ENCODE assay signal across 8 cellular contexts in the genomic region with DNA sequence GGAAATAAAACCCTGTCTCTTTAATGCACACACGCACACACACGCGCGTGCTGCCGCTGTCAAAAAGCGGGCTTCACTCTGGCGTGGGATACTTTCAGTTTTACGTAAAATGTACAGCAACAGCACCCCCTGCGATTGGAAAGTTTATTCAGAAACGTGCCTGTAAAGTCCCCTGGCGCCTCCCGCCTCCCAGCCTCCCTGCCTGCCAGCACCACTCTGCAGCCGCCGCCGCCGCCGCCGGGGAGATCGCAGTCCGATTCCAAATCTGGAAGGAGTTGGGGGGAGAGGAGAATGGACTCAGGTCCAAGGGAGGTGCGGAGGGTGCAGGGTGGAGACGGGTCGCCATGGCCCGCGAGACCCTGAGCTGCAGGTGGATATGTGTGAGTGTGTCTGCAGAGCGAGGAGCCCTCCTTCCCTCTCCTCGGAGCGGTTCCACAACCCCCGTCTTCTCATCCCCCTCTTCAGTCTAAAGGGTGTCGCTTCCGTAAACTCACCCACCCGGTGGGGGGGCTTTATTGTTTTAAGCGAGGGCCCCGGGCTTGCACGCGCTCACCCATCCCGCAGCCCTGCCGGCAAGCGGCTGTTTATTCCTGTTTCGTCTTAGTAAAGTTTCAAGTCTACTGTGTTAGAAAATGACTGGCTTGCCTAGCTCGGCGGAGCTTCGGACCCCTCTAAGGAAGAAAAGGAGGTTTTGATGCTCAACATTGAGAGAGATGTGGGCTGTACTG. TPM values are rescaled to one million over a fixed set of nuclear protein-coding genes. Genes with fewer than 3 reads are reported as not detected.
A peak's percentile ranks its signal among the peaks of the same experiment; 100 is the strongest.
DNase-seq lines count a peak whose midpoint lies in the region; ATAC-seq and TF ChIP-seq lines count a peak whose summit lies in the region.

No MANE protein-coding gene starts in this region.

- peak overlapping the region; percentile 88 for H3K4me3 Mint-ChIP-seq in activated B cell treated with CpG ODN at 0.5 μM for 24 hours

- WGBS in ectodermal cell, 2 experiments, result 0 to 1% methylated on average over 43 of the region's 43 CpGs

- no peak for DNase-seq in AG09309 (ENCODE audit: low read depth)
- DNase-seq in NCI-H2171 (lab: John Stamatoyannopoulos, UW), result peak; percentile 79
- peak; percentile 72 for DNase-seq in activated B cell treated with CpG ODN at 0.5 μM for 24 hours
- DNase-seq in mucosa of descending colon, result peak; percentile 79 to 87 (median 81)

- CTCF ChIA-PET in activated B cell treated with CpG ODN at 0.5 μM for 24 hours (lab: Charles Lee), result interaction anchor here (0.6 to 2.1 kb wide), 10 partner anchors 9 to 1793 kb away, joined by 3 to 11 read pairs (median 4); no protein-coding TSS in a partner anchor

- H3K9me3 ChIP-seq in ectodermal cell (ENCODE audit: control insufficient read depth, low read length) (no peaks in the 10 kb centered on the region), mucosa of descending colon (no peaks in the 10 kb centered on the region), subcutaneous abdominal adipose tissue (ENCODE audit: control insufficient read depth in 5 of 5, low read length in 5 of 5) (no peaks in the 10 kb centered on the region)

- no peaks in the 10 kb centered on the region for H3K27me3 Mint-ChIP-seq in activated B cell treated with CpG ODN at 0.5 μM for 24 hours

- peak overlapping the region in 3 of 5 donors; percentile 0 to 45 (median 43) for H3K9ac ChIP-seq in subcutaneous abdominal adipose tissue (ENCODE audit: low read length in 5 of 5)

- TF ChIP-seq POLR2A in GM18505 (IDR thresholded peaks at IDR 0.05; ENCODE audit: borderline replicate concordance, extremely low read depth, insufficient read depth, insufficient read length), result peak; percentile 39

- H3K27ac ChIP-seq in ectodermal cell (ENCODE audit: insufficient read depth, low read depth, low read length, poor library complexity, severe bottlenecking) (no peak overlapping the region), subcutaneous abdominal adipose tissue (ENCODE audit: low read depth, low read length) (no peak overlapping the region)

- peaks cover 30% of the 10 kb centered on the region for H3K4me1 Mint-ChIP-seq in activated B cell treated with CpG ODN at 0.5 μM for 24 hours

- ATAC-seq in GM18505 (IDR thresholded peaks at IDR 0.05; ENCODE audit: unreplicated experiment) (peak; percentile 32), HG02885 (IDR thresholded peaks at IDR 0.05; ENCODE audit: poor library complexity, unreplicated experiment) (peak; percentile 39), activated B cell treated with CpG ODN at 0.5 μM for 24 hours (ENCODE audit: low read depth) (peak; percentile 27), mucosa of descending colon (peak; percentile 62)

- POLR2A ChIA-PET in activated B cell treated with CpG ODN at 0.5 μM for 24 hours (lab: Charles Lee), result interaction anchor here (0.6 to 4.1 kb wide), 25 partner anchors 8 to 1105 kb away, joined by 3 to 65 read pairs (median 6); no protein-coding TSS in a partner anchor

- H3K27me3 ChIP-seq in ectodermal cell (ENCODE audit: control insufficient read depth, insufficient read depth, low read length, poor library complexity, severe bottlenecking), result peaks cover 81% of the 10 kb centered on the region
- peaks cover 23 to 53% (median 42%) of the 10 kb centered on the region in 5 donors for H3K27me3 ChIP-seq in subcutaneous abdominal adipose tissue (ENCODE audit: control insufficient read depth in 5 of 5, insufficient read depth in 4 of 5, low read length in 5 of 5)

- H3K4me3 ChIP-seq in AG09309 (ENCODE audit: control insufficient read depth, low read depth, low read length), result peak overlapping the region; percentile 69
- H3K4me3 ChIP-seq in ectodermal cell (ENCODE audit: insufficient read depth, low read depth, low read length), result peak overlapping the region; percentile 50
- H3K4me3 ChIP-seq in mucosa of descending colon, result peak overlapping the region; percentile 37
- peak overlapping the region; percentile 71 to 78 (median 73) for H3K4me3 ChIP-seq in subcutaneous abdominal adipose tissue (ENCODE audit: low read depth in 1 of 5, low read length in 5 of 5)

- H3K9me3 Mint-ChIP-seq in activated B cell treated with CpG ODN at 0.5 μM for 24 hours, result no peaks in the 10 kb centered on the region

- TF ChIP-seq CTCF in AG09309 (IDR thresholded peaks at IDR 0.05; ENCODE audit: control insufficient read depth, insufficient read depth, low read depth, low read length, missing control alignments) (peak; percentile 28), activated B cell treated with CpG ODN at 0.5 μM for 24 hours (IDR thresholded peaks at IDR 0.05) (no peak), mucosa of descending colon (IDR thresholded peaks at IDR 0.05) (no peak)

- peaks cover 30% of the 10 kb centered on the region for H3K36me3 Mint-ChIP-seq in activated B cell treated with CpG ODN at 0.5 μM for 24 hours (ENCODE audit: low read depth)

- H3K4me1 ChIP-seq in ectodermal cell (ENCODE audit: control insufficient read depth, insufficient read depth, low read length) (peaks cover 26% of the 10 kb centered on the region), mucosa of descending colon (ENCODE audit: low read depth) (peaks cover 18% of the 10 kb centered on the region), subcutaneous abdominal adipose tissue (ENCODE audit: control insufficient read depth in 5 of 5, insufficient read depth in 5 of 5, low read length in 5 of 5) (peaks cover 0 to 53% (median 47%) of the 10 kb centered on the region in 5 donors)

- H3K36me3 ChIP-seq in ectodermal cell (ENCODE audit: control insufficient read depth, insufficient read depth, low read length), result no peaks in the 10 kb centered on the region
- H3K36me3 ChIP-seq in mucosa of descending colon (ENCODE audit: low read depth), result no peaks in the 10 kb centered on the region
- H3K36me3 ChIP-seq in subcutaneous abdominal adipose tissue (ENCODE audit: control insufficient read depth in 5 of 5, insufficient read depth in 5 of 5, low read length in 5 of 5), result no peaks in the 10 kb centered on the region

- intact Hi-C loops in activated B cell treated with CpG ODN at 0.5 μM for 24 hours (cut with micrococcal nuclease), result loop anchor here (1.0 to 10.0 kb wide), 5 partner anchors 56 to 770 kb away; a partner anchor contains a TSS
- intact Hi-C loops in mucosa of descending colon (cut with DNase I, micrococcal nuclease), result loop anchor here (10.0 kb wide), 3 partner anchors 340 to 1530 kb away; no protein-coding TSS in a partner anchor

- peak overlapping the region; percentile 95 for H3K27ac Mint-ChIP-seq in activated B cell treated with CpG ODN at 0.5 μM for 24 hours

RNA-seq across cellular contexts. Expression of a gene that starts 1.8 kb away (rescaled TPM):
- total RNA-seq in activated B cell treated with CpG ODN at 0.5 μM for 24 hours, result 279 and 331 TPM in 2 replicates
- 1.8 TPM for polyA plus RNA-seq in ectodermal cell (2013, experiment 1 of 4)
- polyA plus RNA-seq in ectodermal cell (2013, experiment 2 of 4), result 0.82 TPM
- polyA plus RNA-seq in ectodermal cell (2013, experiment 3 of 4), result 1.9 TPM
- polyA plus RNA-seq in ectodermal cell (2013, experiment 4 of 4), result 1.9 TPM
- 10 to 100 TPM; 22.8 to 59.6 (median 40.7) TPM for total RNA-seq in mucosa of descending colon
